Comparison of ENCODE assay signal across 8 cellular contexts in the genomic region with DNA sequence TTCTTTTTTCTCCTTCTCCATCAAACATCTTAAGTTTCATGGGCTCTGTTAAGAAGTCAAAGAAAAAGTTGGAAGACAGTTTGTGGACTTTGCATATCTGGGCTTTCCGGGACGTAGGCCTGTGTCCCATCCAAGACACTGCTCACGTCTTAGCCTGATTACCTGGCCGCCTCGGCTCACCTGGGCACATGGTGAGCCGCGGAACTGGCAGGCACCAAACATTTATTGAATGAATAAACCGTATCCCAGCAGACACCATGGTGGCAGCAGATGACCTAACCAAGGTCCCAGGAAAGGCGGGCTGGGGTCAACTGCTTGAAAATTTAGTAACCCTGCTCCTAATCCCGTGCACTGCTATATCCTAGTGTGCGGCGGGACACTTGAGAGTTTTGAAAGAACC. TPM values are rescaled to one million over a fixed set of nuclear protein-coding genes. Genes with fewer than 3 reads are reported as not detected.
A peak's percentile ranks its signal among the peaks of the same experiment; 100 is the strongest.
DNase-seq lines count a peak whose midpoint lies in the region; ATAC-seq lines count a peak whose summit lies in the region.

No MANE protein-coding gene starts in this region.

- H3K9ac ChIP-seq in HUES64 (ENCODE audit: low read depth, low read length) (peak overlapping the region; percentile 81), iPS-20b (ENCODE audit: low read depth, low read length) (peak overlapping the region; percentile 79; the same call in 1 of the 2 replicates)

- H3K27me3 ChIP-seq in HUES64 (ENCODE audit: insufficient read depth, low read length) (0 out of 2 replicates have a peak, but pooled peaks cover 2% of the 10 kb centered on the region), iPS-20b (ENCODE audit: insufficient read depth, low read length) (peaks cover 7% of the 10 kb centered on the region; the same call in 1 of the 2 replicates)

- no peak for DNase-seq in activated naive CD4-positive, alpha-beta T cell treated with anti-CD3 and anti-CD28 coated beads, Interleukin-2, amount 50 U/mL, for 72 hours (ENCODE audit: low spot score in 2 of 2)
- DNase-seq in mucosa of gallbladder (ENCODE audit: low spot score), result no peak
- no peak for DNase-seq in AG08396 (ENCODE audit: low spot score)
- DNase-seq in activated CD4-positive, alpha-beta T cell treated with anti-CD3 and anti-CD28 coated beads for 48 hours, result no peak
- DNase-seq in SIG-M5 (lab: John Stamatoyannopoulos, UW), result no peak

- H3K27ac ChIP-seq in HUES64 (ENCODE audit: low read depth, low read length) (peak overlapping the region; percentile 44; the same call in 1 of the 2 replicates), iPS-20b (ENCODE audit: low read length) (no peak overlapping the region)

- peak overlapping the region; percentile 93 for H3K4me3 ChIP-seq in HUES64 (ENCODE audit: low read length)
- H3K4me3 ChIP-seq in iPS-20b (ENCODE audit: low read length), result peak overlapping the region; percentile 79

- peaks cover 16% of the 10 kb centered on the region for H3K4me1 ChIP-seq in HUES64 (ENCODE audit: insufficient read depth, low read length)
- H3K4me1 ChIP-seq in iPS-20b (ENCODE audit: insufficient read depth, low read length), result peaks cover 7% of the 10 kb centered on the region; the same call in 1 of the 2 replicates

- 58% methylated on average over 12 of the region's 12 CpGs for WGBS in HUES64

- no peaks in the 10 kb centered on the region for H3K27me3 Mint-ChIP-seq in stimulated activated memory B cell treated with anti-CD40 and anti-IgM and Interleukin-4, amounts not matched to agents 10 μg/mL and 1 μg/mL and 100 μg/mL, for 72 hours

- H3K4me1 Mint-ChIP-seq in stimulated activated memory B cell treated with anti-CD40 and anti-IgM and Interleukin-4, amounts not matched to agents 10 μg/mL and 1 μg/mL and 100 μg/mL, for 72 hours, result peaks cover 21% of the 10 kb centered on the region

- no peaks in the 10 kb centered on the region for H3K9me3 ChIP-seq in HUES64 (ENCODE audit: insufficient read depth, low read depth, low read length)
- H3K9me3 ChIP-seq in iPS-20b (ENCODE audit: insufficient read depth, low read depth, low read length), result peaks cover 4% of the 10 kb centered on the region; the same call in 1 of the 2 replicates

- H3K4me3 Mint-ChIP-seq in stimulated activated memory B cell treated with anti-CD40 and anti-IgM and Interleukin-4, amounts not matched to agents 10 μg/mL and 1 μg/mL and 100 μg/mL, for 72 hours, result peak overlapping the region; percentile 81

- peaks cover 7% of the 10 kb centered on the region; the same call in 1 of the 2 replicates for H3K36me3 ChIP-seq in HUES64 (ENCODE audit: insufficient read depth, low read length)
- H3K36me3 ChIP-seq in iPS-20b (ENCODE audit: insufficient read depth, low read depth, low read length), result peaks cover 31% of the 10 kb centered on the region

- no peak for ATAC-seq in activated naive CD4-positive, alpha-beta T cell treated with anti-CD3 and anti-CD28 coated beads, Interleukin-2, amount 50 U/mL, for 72 hours
- ATAC-seq in stimulated activated memory B cell treated with anti-CD40 and anti-IgM and Interleukin-4, amounts not matched to agents 10 μg/mL and 1 μg/mL and 100 μg/mL, for 72 hours, result no peak

- no peaks in the 10 kb centered on the region for H3K9me3 Mint-ChIP-seq in activated naive CD4-positive, alpha-beta T cell treated with anti-CD3 and anti-CD28 coated beads, Interleukin-2, amount 50 U/mL, for 72 hours
- no peaks in the 10 kb centered on the region for H3K9me3 Mint-ChIP-seq in stimulated activated memory B cell treated with anti-CD40 and anti-IgM and Interleukin-4, amounts not matched to agents 10 μg/mL and 1 μg/mL and 100 μg/mL, for 72 hours

- peak overlapping the region; percentile 74 to 88 for H3K27ac Mint-ChIP-seq in activated naive CD4-positive, alpha-beta T cell treated with anti-CD3 and anti-CD28 coated beads, Interleukin-2, amount 50 U/mL, for 72 hours
- H3K27ac Mint-ChIP-seq in stimulated activated memory B cell treated with anti-CD40 and anti-IgM and Interleukin-4, amounts not matched to agents 10 μg/mL and 1 μg/mL and 100 μg/mL, for 72 hours, result peak overlapping the region; percentile 79

- peaks cover 9 to 10% of the 10 kb centered on the region in 2 donors for H3K36me3 Mint-ChIP-seq in activated naive CD4-positive, alpha-beta T cell treated with anti-CD3 and anti-CD28 coated beads, Interleukin-2, amount 50 U/mL, for 72 hours
- peaks cover 12% of the 10 kb centered on the region for H3K36me3 Mint-ChIP-seq in stimulated activated memory B cell treated with anti-CD40 and anti-IgM and Interleukin-4, amounts not matched to agents 10 μg/mL and 1 μg/mL and 100 μg/mL, for 72 hours

RNA-seq across cellular contexts. Expression of gene GNAS, which starts 35.6 kb away (rescaled TPM):
- polyA plus RNA-seq in HUES64 (2013, experiment 1 of 2), result 856 TPM
- polyA plus RNA-seq in HUES64 (2013, experiment 2 of 2), result 977 TPM
- 100 to 1,000 TPM; 624 to 863 TPM for total RNA-seq in activated naive CD4-positive, alpha-beta T cell treated with anti-CD3 and anti-CD28 coated beads, Interleukin-2, amount 50 U/mL, for 72 hours
- total RNA-seq in mucosa of gallbladder, result 801 TPM

RNA-seq across cellular contexts. Expression of gene GNAS-AS1, which starts 37.4 kb away (rescaled TPM):
- polyA plus RNA-seq in HUES64 (2013, experiment 1 of 2), result 3.2 TPM
- 3.2 TPM for polyA plus RNA-seq in HUES64 (2013, experiment 2 of 2)
- total RNA-seq in activated naive CD4-positive, alpha-beta T cell treated with anti-CD3 and anti-CD28 coated beads, Interleukin-2, amount 50 U/mL, for 72 hours, result 1 to 10 TPM; 3.0 to 3.4 TPM
- total RNA-seq in mucosa of gallbladder, result 1.6 TPM
